Comparison of ENCODE assay signal across 1 cellular context in the genomic region with DNA sequence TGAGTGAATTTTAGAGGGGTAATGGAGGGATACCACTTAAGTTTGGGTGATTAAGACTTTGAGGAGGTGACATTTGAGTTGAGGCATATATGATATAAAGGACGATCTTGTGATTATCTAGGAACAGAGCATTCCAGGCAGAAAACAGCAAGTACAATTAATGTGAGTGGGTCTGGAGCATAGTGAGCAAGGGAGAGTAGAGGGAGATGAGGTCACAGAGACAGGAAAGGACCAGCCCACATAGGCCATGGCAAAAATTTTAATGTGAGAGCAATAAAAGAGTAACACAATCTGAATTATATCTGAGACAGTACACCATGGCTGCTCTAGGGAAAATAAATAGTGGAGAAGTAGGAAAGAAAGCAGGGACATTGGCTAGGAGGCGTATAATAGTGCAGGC.
A peak's percentile ranks its signal among the peaks of the same experiment; 100 is the strongest.
TF ChIP-seq lines count a peak whose summit lies in the region.

No MANE protein-coding gene starts in this region.

TF ChIP-seq in HEK293, 187 proteins besides CTCF, POLR2A, EP300 and RAD21 (continued from another document):
- no peak for TF ChIP-seq ZNF777 (tag by site-specific recombination; IDR thresholded peaks at IDR 0.05; ENCODE audit: borderline replicate concordance)
- TF ChIP-seq, protein P1, sequence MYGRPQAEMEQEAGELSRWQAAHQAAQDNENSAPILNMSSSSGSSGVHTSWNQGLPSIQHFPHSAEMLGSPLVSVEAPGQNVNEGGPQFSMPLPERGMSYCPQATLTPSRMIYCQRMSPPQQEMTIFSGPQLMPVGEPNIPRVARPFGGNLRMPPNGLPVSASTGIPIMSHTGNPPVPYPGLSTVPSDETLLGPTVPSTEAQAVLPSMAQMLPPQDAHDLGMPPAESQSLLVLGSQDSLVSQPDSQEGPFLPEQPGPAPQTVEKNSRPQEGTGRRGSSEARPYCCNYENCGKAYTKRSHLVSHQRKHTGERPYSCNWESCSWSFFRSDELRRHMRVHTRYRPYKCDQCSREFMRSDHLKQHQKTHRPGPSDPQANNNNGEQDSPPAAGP (tag by site-specific recombination; IDR thresholded peaks at IDR 0.05) = no peak
- no peak for TF ChIP-seq ZNF426 (tag by site-specific recombination; IDR thresholded peaks at IDR 0.05)
- TF ChIP-seq ZXDB (tag by site-specific recombination; IDR thresholded peaks at IDR 0.05) = 0 out of 2 replicates have a peak, but pooled peaks have one; percentile 13
- TF ChIP-seq, protein P2, sequence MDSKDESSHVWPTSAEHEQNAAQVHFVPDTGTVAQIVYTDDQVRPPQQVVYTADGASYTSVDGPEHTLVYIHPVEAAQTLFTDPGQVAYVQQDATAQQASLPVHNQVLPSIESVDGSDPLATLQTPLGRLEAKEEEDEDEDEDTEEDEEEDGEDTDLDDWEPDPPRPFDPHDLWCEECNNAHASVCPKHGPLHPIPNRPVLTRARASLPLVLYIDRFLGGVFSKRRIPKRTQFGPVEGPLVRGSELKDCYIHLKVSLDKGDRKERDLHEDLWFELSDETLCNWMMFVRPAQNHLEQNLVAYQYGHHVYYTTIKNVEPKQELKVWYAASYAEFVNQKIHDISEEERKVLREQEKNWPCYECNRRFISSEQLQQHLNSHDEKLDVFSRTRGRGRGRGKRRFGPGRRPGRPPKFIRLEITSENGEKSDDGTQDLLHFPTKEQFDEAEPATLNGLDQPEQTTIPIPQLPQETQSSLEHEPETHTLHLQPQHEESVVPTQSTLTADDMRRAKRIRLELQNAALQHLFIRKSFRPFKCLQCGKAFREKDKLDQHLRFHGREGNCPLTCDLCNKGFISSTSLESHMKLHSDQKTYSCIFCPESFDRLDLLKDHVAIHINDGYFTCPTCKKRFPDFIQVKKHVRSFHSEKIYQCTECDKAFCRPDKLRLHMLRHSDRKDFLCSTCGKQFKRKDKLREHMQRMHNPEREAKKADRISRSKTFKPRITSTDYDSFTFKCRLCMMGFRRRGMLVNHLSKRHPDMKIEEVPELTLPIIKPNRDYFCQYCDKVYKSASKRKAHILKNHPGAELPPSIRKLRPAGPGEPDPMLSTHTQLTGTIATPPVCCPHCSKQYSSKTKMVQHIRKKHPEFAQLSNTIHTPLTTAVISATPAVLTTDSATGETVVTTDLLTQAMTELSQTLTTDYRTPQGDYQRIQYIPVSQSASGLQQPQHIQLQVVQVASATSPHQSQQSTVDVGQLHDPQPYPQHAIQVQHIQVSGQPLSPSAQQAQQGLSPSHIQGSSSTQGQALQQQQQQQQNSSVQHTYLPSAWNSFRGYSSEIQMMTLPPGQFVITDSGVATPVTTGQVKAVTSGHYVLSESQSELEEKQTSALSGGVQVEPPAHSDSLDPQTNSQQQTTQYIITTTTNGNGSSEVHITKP (tag by site-specific recombination; IDR thresholded peaks at IDR 0.05) = peak; percentile 69
- no peak for TF ChIP-seq ZNF366 (tag by site-specific recombination; conservative IDR thresholded peaks at IDR 0.05)
- TF ChIP-seq EGR2 (tag by site-specific recombination; IDR thresholded peaks at IDR 0.05; ENCODE audit: low read depth) = no peak
- no peak for TF ChIP-seq ZNF624 (tag by site-specific recombination; IDR thresholded peaks at IDR 0.05)
- TF ChIP-seq ZNF341 (tag by site-specific recombination; IDR thresholded peaks at IDR 0.05; ENCODE audit: low read depth) = no peak
- TF ChIP-seq ZNF837 (tag by site-specific recombination; IDR thresholded peaks at IDR 0.05) = no peak
- TF ChIP-seq SETDB1 (IDR thresholded peaks at IDR 0.05; ENCODE audit: insufficient read length, low read length) = no peak
- no peak for TF ChIP-seq TCF7L2 (IDR thresholded peaks at IDR 0.05; ENCODE audit: borderline replicate concordance, low read depth, low read length)
- peak; percentile 60 for TF ChIP-seq ZBTB17 (tag by site-specific recombination; IDR thresholded peaks at IDR 0.05)
- no peak for TF ChIP-seq ZNF561 (tag by site-specific recombination; IDR thresholded peaks at IDR 0.05; ENCODE audit: borderline replicate concordance)
- TF ChIP-seq SP3 (tag by site-specific recombination; IDR thresholded peaks at IDR 0.05) = no peak
- TF ChIP-seq ZNF174 (tag by site-specific recombination; IDR thresholded peaks at IDR 0.05) = no peak
- TF ChIP-seq ZNF843 (tag by site-specific recombination; IDR thresholded peaks at IDR 0.05) = 0 out of 2 replicates have a peak, but pooled peaks have one; percentile 15
- TF ChIP-seq, protein P3, sequence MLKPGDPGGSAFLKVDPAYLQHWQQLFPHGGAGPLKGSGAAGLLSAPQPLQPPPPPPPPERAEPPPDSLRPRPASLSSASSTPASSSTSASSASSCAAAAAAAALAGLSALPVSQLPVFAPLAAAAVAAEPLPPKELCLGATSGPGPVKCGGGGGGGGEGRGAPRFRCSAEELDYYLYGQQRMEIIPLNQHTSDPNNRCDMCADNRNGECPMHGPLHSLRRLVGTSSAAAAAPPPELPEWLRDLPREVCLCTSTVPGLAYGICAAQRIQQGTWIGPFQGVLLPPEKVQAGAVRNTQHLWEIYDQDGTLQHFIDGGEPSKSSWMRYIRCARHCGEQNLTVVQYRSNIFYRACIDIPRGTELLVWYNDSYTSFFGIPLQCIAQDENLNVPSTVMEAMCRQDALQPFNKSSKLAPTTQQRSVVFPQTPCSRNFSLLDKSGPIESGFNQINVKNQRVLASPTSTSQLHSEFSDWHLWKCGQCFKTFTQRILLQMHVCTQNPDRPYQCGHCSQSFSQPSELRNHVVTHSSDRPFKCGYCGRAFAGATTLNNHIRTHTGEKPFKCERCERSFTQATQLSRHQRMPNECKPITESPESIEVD (tag by site-specific recombination; IDR thresholded peaks at IDR 0.05) = no peak; the same call in 1 of the 2 replicates
- TF ChIP-seq ZNF654 (tag by site-specific recombination; IDR thresholded peaks at IDR 0.05; ENCODE audit: low read depth) = no peak
- TF ChIP-seq ZNF600 (tag by site-specific recombination; IDR thresholded peaks at IDR 0.05) = peak; percentile 26; the same call in 1 of the 2 replicates
- no peak for TF ChIP-seq ZNF391 (tag by site-specific recombination; IDR thresholded peaks at IDR 0.05; ENCODE audit: borderline replicate concordance, low read depth)
- peak; percentile 37; the same call in 1 of the 2 replicates for TF ChIP-seq ZNF629 (tag by site-specific recombination; IDR thresholded peaks at IDR 0.05)
- peak; percentile 54; the same call in 1 of the 2 replicates for TF ChIP-seq PRDM1 (tag by site-specific recombination; IDR thresholded peaks at IDR 0.05)
- TF ChIP-seq, protein P4, sequence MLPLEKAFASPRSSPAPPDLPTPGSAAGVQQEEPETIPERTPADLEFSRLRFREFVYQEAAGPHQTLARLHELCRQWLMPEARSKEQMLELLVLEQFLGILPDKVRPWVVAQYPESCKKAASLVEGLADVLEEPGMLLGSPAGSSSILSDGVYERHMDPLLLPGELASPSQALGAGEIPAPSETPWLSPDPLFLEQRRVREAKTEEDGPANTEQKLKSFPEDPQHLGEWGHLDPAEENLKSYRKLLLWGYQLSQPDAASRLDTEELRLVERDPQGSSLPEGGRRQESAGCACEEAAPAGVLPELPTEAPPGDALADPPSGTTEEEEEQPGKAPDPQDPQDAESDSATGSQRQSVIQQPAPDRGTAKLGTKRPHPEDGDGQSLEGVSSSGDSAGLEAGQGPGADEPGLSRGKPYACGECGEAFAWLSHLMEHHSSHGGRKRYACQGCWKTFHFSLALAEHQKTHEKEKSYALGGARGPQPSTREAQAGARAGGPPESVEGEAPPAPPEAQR (tag by site-specific recombination; IDR thresholded peaks at IDR 0.05) = no peak
- TF ChIP-seq ZNF335 (tag by site-specific recombination; conservative IDR thresholded peaks at IDR 0.05) = 0 out of 2 replicates have a peak, but pooled peaks have one; percentile 17
- peak; percentile 40; the same call in 1 of the 2 replicates for TF ChIP-seq ZFHX2 (tag by site-specific recombination; conservative IDR thresholded peaks at IDR 0.05)
- TF ChIP-seq, protein P5, sequence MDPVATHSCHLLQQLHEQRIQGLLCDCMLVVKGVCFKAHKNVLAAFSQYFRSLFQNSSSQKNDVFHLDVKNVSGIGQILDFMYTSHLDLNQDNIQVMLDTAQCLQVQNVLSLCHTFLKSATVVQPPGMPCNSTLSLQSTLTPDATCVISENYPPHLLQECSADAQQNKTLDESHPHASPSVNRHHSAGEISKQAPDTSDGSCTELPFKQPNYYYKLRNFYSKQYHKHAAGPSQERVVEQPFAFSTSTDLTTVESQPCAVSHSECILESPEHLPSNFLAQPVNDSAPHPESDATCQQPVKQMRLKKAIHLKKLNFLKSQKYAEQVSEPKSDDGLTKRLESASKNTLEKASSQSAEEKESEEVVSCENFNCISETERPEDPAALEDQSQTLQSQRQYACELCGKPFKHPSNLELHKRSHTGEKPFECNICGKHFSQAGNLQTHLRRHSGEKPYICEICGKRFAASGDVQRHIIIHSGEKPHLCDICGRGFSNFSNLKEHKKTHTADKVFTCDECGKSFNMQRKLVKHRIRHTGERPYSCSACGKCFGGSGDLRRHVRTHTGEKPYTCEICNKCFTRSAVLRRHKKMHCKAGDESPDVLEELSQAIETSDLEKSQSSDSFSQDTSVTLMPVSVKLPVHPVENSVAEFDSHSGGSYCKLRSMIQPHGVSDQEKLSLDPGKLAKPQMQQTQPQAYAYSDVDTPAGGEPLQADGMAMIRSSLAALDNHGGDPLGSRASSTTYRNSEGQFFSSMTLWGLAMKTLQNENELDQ (tag by site-specific recombination; IDR thresholded peaks at IDR 0.05; ENCODE audit: low read depth) = no peak
- TF ChIP-seq ZNF214 (tag by site-specific recombination; IDR thresholded peaks at IDR 0.05; ENCODE audit: borderline replicate concordance) = no peak
- TF ChIP-seq ZEB2 (tag by site-specific recombination; IDR thresholded peaks at IDR 0.05) = 0 out of 2 replicates have a peak, but pooled peaks have one; percentile 33
- TF ChIP-seq ZNF585B (tag by site-specific recombination; IDR thresholded peaks at IDR 0.05) = no peak
- no peak for TF ChIP-seq ZNF354C (tag by site-specific recombination; IDR thresholded peaks at IDR 0.05; ENCODE audit: borderline replicate concordance, low read depth)
- TF ChIP-seq, protein P6, sequence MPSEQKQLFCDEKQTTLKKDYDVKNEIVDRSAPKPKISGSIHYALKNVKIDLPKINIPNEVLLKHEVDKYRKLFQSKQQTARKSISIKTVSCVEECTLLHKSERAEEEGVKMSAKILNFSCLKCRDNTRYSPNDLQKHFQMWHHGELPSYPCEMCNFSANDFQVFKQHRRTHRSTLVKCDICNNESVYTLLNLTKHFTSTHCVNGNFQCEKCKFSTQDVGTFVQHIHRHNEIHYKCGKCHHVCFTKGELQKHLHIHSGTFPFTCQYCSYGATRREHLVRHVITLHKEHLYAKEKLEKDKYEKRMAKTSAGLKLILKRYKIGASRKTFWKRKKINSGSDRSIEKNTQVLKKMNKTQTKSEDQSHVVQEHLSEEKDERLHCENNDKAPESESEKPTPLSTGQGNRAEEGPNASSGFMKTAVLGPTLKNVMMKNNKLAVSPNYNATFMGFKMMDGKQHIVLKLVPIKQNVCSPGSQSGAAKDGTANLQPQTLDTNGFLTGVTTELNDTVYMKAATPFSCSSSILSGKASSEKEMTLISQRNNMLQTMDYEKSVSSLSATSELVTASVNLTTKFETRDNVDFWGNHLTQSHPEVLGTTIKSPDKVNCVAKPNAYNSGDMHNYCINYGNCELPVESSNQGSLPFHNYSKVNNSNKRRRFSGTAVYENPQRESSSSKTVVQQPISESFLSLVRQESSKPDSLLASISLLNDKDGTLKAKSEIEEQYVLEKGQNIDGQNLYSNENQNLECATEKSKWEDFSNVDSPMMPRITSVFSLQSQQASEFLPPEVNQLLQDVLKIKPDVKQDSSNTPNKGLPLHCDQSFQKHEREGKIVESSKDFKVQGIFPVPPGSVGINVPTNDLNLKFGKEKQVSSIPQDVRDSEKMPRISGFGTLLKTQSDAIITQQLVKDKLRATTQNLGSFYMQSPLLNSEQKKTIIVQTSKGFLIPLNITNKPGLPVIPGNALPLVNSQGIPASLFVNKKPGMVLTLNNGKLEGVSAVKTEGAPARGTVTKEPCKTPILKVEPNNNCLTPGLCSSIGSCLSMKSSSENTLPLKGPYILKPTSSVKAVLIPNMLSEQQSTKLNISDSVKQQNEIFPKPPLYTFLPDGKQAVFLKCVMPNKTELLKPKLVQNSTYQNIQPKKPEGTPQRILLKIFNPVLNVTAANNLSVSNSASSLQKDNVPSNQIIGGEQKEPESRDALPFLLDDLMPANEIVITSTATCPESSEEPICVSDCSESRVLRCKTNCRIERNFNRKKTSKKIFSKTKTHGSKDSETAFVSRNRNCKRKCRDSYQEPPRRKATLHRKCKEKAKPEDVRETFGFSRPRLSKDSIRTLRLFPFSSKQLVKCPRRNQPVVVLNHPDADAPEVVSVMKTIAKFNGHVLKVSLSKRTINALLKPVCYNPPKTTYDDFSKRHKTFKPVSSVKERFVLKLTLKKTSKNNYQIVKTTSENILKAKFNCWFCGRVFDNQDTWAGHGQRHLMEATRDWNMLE (tag by site-specific recombination; conservative IDR thresholded peaks at IDR 0.05; ENCODE audit: low read depth) = no peak
- no peak for TF ChIP-seq KLF16 (tag by site-specific recombination; IDR thresholded peaks at IDR 0.05)
- no peak for TF ChIP-seq ZNF311 (tag by site-specific recombination; IDR thresholded peaks at IDR 0.05; ENCODE audit: borderline replicate concordance)
- TF ChIP-seq ZBTB20 (tag by site-specific recombination; IDR thresholded peaks at IDR 0.05) = no peak
- no peak for TF ChIP-seq KLF9 (tag by site-specific recombination; IDR thresholded peaks at IDR 0.05; ENCODE audit: low read depth)
- no peak for TF ChIP-seq ZNF155 (tag by site-specific recombination; IDR thresholded peaks at IDR 0.05)
- no peak for TF ChIP-seq ZNF473 (tag by site-specific recombination; IDR thresholded peaks at IDR 0.05)
- no peak for TF ChIP-seq OVOL3 (tag by site-specific recombination; IDR thresholded peaks at IDR 0.05)
- no peak for TF ChIP-seq ZNF423 (tag by site-specific recombination; IDR thresholded peaks at IDR 0.05)
